In the genomic region with DNA sequence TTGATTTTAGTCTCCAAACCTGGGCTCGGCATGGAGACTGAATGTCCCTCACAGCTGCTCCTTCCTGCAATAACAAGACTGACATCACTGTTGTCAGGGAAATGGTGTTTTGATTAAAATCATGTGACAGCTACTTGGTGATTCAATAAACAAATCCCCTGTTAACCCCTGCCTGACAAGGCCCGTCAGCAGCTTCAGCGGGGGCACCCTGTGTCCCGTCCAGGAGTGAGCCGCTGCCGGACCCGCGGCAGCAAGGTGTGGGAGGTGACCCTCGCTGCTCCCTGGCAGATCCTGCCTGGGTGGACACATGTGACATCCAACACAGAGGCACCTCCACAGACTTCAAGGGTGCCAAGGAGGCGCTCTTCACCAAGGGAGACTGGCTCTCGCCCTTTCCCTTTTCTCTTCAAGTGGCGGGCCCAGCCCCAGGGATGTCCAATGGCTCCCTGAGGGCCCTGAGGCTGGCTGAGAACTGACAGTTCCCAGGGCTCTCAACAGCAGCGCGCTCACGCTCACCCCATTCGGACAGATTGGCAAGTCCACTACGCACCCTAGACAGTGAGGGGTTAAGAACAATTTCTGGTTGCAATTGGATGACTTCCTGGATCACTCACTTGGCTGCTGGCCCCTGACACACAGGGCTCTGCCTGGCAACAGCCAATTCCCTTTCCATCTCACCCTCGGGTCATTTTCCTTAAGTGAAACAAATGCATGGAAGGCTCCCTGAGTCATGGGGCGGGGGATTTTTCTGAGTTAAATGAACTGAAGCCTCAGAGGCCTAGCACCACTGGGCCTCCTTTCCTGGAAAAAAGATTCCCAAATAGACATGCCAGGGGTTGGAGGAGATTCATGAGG, we compare ENCODE assay signal across 7 cellular contexts. TPM values are rescaled to one million over a fixed set of nuclear protein-coding genes. Genes with fewer than 3 reads are reported as not detected.
A peak's percentile ranks its signal among the peaks of the same experiment; 100 is the strongest.
DNase-seq lines count a peak whose midpoint lies in the region; ATAC-seq, FAIRE-seq and TF ChIP-seq lines count a peak whose summit lies in the region.

No MANE protein-coding gene starts in this region.

- no peaks in the 10 kb centered on the region for H3K27me3 ChIP-seq in transverse colon

- TF ChIP-seq EP300 in transverse colon (IDR thresholded peaks at IDR 0.05; ENCODE audit: low read depth), result no peak

- in situ Hi-C loops in transverse colon (cut with MboI; ENCODE audit: low pct_ligation_motif_present in 1 of 4, low pct_unique_long_range_greater_than_20kb in 1 of 4, low sequenced_read_pairs in 3 of 4), result no loop called here

- H3K9me3 ChIP-seq in mesodermal cell (ENCODE audit: control insufficient read depth, low read length) (no peaks in the 10 kb centered on the region), transverse colon (no peaks in the 10 kb centered on the region)

- TF ChIP-seq POLR2A in transverse colon (IDR thresholded peaks at IDR 0.05), result no peak

- H3K4me3 ChIP-seq in mesodermal cell (ENCODE audit: extremely low read depth, insufficient read depth, low read length, poor library complexity, severe bottlenecking) (no peak overlapping the region), transverse colon (peak overlapping the region in 2 of 4 donors; percentile 21 to 34)

- TF ChIP-seq CTCF in transverse colon (IDR thresholded peaks at IDR 0.05), result no peak

- peak; percentile 93 for FAIRE-seq in endometrium (lab: Jason Lieb, UNC)

- H3K4me1 ChIP-seq in mesodermal cell (ENCODE audit: control insufficient read depth, insufficient read depth, low read length, poor library complexity, severe bottlenecking), result peaks cover 43% of the 10 kb centered on the region
- peaks cover 31 to 73% (median 42%) of the 10 kb centered on the region in 4 donors for H3K4me1 ChIP-seq in transverse colon

- H3K27ac ChIP-seq in mesodermal cell (ENCODE audit: low read depth, low read length, severe bottlenecking), result peak overlapping the region; percentile 95
- H3K27ac ChIP-seq in transverse colon, result peak overlapping the region; percentile 85 to 93 (median 89)

- WGBS in mesodermal cell (ENCODE audit: insufficient coverage in 2 of 2), 2 experiments, result 86 to 93% methylated on average over 15 to 16 of the region's 19 CpGs
- 44 to 63% methylated on average over 3 to 16 of the region's 19 CpGs for WGBS in transverse colon (ENCODE audit: low coverage in 1 of 2), 2 donors

- H3K36me3 ChIP-seq in mesodermal cell (ENCODE audit: control insufficient read depth, insufficient read depth, low read length) (peaks cover 11% of the 10 kb centered on the region), transverse colon (peaks cover 0 to 2% (median 0%) of the 10 kb centered on the region in 4 donors)

- DNase-seq in HS-27A (ENCODE audit: low read depth), result peak; percentile 63
- DNase-seq in transverse colon, result peak; percentile 63
- no peak for DNase-seq in activated CD4-positive, alpha-beta T cell treated with anti-CD3 and anti-CD28 coated beads for 4 hours

- no peak for ATAC-seq in HG02973 (IDR thresholded peaks at IDR 0.05; ENCODE audit: unreplicated experiment)

- intact Hi-C loops in transverse colon (cut with DNase I; ENCODE audit: low total_unique reads), result no loop called here

TF ChIP-seq in PFSK-1, 5 proteins besides CTCF, POLR2A, EP300 and RAD21:
- TF ChIP-seq SIN3A (IDR thresholded peaks at IDR 0.05; ENCODE audit: borderline replicate concordance, insufficient read depth, low read length), result peak; percentile 100
- no peak for TF ChIP-seq FOXP2 (optimal IDR thresholded peaks at IDR 0.05; ENCODE audit: borderline replicate concordance, extremely low read depth, extremely low read length, insufficient read depth)
- TF ChIP-seq TAF1 (IDR thresholded peaks at IDR 0.05; ENCODE audit: borderline replicate concordance, insufficient read depth, low read length), result peak; percentile 66; the same call in 1 of the 2 replicates
- peak; percentile 39; the same call in 1 of the 2 replicates for TF ChIP-seq POLR2AphosphoS5 (IDR thresholded peaks at IDR 0.05; ENCODE audit: low read depth, low read length)
- TF ChIP-seq, protein P1, sequence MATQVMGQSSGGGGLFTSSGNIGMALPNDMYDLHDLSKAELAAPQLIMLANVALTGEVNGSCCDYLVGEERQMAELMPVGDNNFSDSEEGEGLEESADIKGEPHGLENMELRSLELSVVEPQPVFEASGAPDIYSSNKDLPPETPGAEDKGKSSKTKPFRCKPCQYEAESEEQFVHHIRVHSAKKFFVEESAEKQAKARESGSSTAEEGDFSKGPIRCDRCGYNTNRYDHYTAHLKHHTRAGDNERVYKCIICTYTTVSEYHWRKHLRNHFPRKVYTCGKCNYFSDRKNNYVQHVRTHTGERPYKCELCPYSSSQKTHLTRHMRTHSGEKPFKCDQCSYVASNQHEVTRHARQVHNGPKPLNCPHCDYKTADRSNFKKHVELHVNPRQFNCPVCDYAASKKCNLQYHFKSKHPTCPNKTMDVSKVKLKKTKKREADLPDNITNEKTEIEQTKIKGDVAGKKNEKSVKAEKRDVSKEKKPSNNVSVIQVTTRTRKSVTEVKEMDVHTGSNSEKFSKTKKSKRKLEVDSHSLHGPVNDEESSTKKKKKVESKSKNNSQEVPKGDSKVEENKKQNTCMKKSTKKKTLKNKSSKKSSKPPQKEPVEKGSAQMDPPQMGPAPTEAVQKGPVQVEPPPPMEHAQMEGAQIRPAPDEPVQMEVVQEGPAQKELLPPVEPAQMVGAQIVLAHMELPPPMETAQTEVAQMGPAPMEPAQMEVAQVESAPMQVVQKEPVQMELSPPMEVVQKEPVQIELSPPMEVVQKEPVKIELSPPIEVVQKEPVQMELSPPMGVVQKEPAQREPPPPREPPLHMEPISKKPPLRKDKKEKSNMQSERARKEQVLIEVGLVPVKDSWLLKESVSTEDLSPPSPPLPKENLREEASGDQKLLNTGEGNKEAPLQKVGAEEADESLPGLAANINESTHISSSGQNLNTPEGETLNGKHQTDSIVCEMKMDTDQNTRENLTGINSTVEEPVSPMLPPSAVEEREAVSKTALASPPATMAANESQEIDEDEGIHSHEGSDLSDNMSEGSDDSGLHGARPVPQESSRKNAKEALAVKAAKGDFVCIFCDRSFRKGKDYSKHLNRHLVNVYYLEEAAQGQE (IDR thresholded peaks at IDR 0.05; ENCODE audit: insufficient read depth in 1 of 2, low read depth in 2 of 2, low read length in 2 of 2), result peak in 1 of 2 experiments; percentile 63; a peak in 1 of 4 replicates

RNA-seq across cellular contexts. Expression of a gene that starts 30.7 kb away (rescaled TPM):
- 32.5 TPM for polyA plus RNA-seq in PFSK-1 (2012; ENCODE audit: insufficient read length, low read depth)
- polyA plus RNA-seq in mesodermal cell (2013, experiment 1 of 2), result 25.4 TPM
- polyA plus RNA-seq in mesodermal cell (2013, experiment 2 of 2), result 28.8 TPM
- total RNA-seq in transverse colon, result 10 to 100 TPM; 28.1 to 55.5 (median 41.5) TPM

Comparison
In these comparisons a context has a peak if more than half of its experiments do, and no peak if none do; other contexts are left out.
1. DNase-seq: peak in HS-27A (single experiment) and transverse colon (single experiment); none in activated CD4-positive, alpha-beta T cell treated with anti-CD3 and anti-CD28 coated beads for 4 hours (0 of 2).